Comparison of ENCODE assay signal across 31 cellular contexts in the genomic region with DNA sequence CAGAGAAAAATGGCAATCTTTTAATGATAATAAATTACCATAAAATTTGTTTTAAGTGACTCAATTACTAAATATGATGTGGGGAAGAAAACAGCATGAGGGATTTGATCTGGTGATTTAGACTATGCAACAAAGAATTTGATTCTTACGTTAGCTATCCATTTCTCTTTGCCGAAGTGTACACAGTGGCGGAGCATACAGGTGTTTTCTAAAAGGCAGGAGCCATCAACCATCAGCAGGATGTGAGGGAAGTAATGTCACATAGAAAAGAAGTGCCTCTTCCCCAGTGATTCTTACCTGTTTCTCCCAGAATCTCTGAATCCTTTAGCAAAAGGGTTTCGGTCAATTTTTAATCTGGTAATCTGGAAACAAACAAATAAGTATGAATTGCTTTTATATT.
"Had no signal": no experiment of that assay in that cellular context is flagged by ENCODE, and none has a peak within 500 bp of the region (broad histone marks: within the 10 kb centered on the region; RNA-seq: fewer than 3 reads in every experiment).

No MANE protein-coding gene starts in this region.

- H3K4me1 Mint-ChIP-seq: endodermal cell; immature natural killer cell; naive thymus-derived CD4-positive, alpha-beta T cell; nephron; neural progenitor cell; stimulated activated naive CD8-positive, alpha-beta T cell treated with anti-CD3 and anti-CD28 coated beads, Interleukin-15, amount 100 ng/mL, for 72 hours had no signal

- H3K36me3 Mint-ChIP-seq: immature natural killer cell; naive thymus-derived CD4-positive, alpha-beta T cell; neural progenitor cell had no signal

- H3K27ac Mint-ChIP-seq: endodermal cell; immature natural killer cell; naive thymus-derived CD4-positive, alpha-beta T cell; nephron; neural progenitor cell; progenitor cell of endocrine pancreas; stimulated activated naive CD8-positive, alpha-beta T cell treated with anti-CD3 and anti-CD28 coated beads, Interleukin-15, amount 100 ng/mL, for 72 hours had no signal

- H2AFZ ChIP-seq: neural progenitor cell, parathyroid adenoma had no signal

- H3K79me2 ChIP-seq: parathyroid adenoma had no signal

- ATAC-seq: esophagus mucosa; gastrocnemius medialis; naive thymus-derived CD4-positive, alpha-beta T cell; sciatic nerve; stimulated activated naive CD8-positive, alpha-beta T cell treated with anti-CD3 and anti-CD28 coated beads, Interleukin-15, amount 100 ng/mL, for 72 hours had no signal

- H3K27me3 ChIP-seq: gastrocnemius medialis, neural progenitor cell, suprapubic skin, transverse colon, upper lobe of right lung, uterus had no signal

- H3K9me3 ChIP-seq: gastrocnemius medialis, suprapubic skin, transverse colon, upper lobe of right lung, uterus had no signal

- H3K4me2 ChIP-seq: neural progenitor cell, smooth muscle cell had no signal

- H3K36me3 ChIP-seq: neural progenitor cell, suprapubic skin, transverse colon, upper lobe of right lung, uterus had no signal

- H3K9ac ChIP-seq: neural progenitor cell, parathyroid adenoma had no signal

- H3K4me1 ChIP-seq: gastrocnemius medialis, neural progenitor cell, parathyroid adenoma, suprapubic skin, transverse colon, upper lobe of right lung, uterus had no signal

- DNase-seq: effector CD8-positive, alpha-beta T cell; endodermal cell; foreskin fibroblast; gastrocnemius medialis; head of caudate nucleus; hippocampal formation; immature natural killer cell; islet precursor cell; mammary epithelial cell; mesendoderm; midbrain; naive thymus-derived CD4-positive, alpha-beta T cell; stimulated activated CD4-positive, alpha-beta T cell treated with anti-CD3 and anti-CD28 coated beads, Interleukin-12 subunit alpha, Interleukin-12 subunit beta, amount 100 ng/mL, for 4 hours; stimulated activated CD4-positive, alpha-beta T cell treated with anti-CD3 and anti-CD28 coated beads, Interleukin-1b, Interleukin-23, amount 100 ng/mL, for 48 hours; stimulated activated CD4-positive, alpha-beta T cell treated with anti-CD3 and anti-CD28 coated beads, Interleukin-4, amount 100 ng/mL, for 1 hour; stimulated activated CD8-positive, alpha-beta memory T cell treated with anti-CD3 and anti-CD28 coated beads, Interleukin-4, amount 100 ng/mL, for 48 hours; stimulated activated naive CD4-positive, alpha-beta T cell; stimulated activated naive CD8-positive, alpha-beta T cell treated with anti-CD3 and anti-CD28 coated beads, Interleukin-15, amount 100 ng/mL, for 72 hours; transverse colon; upper lobe of right lung; uterus had no signal

- FAIRE-seq: colon had no signal

- H3K4me3 ChIP-seq: gastrocnemius medialis, neural progenitor cell, smooth muscle cell, suprapubic skin, transverse colon, upper lobe of right lung, uterus had no signal

- H3K27ac ChIP-seq: epithelial cell of prostate, gastrocnemius medialis, neural progenitor cell, parathyroid adenoma, suprapubic skin, transverse colon, upper lobe of right lung, uterus had no signal

- H3K4me3 Mint-ChIP-seq: endodermal cell; immature natural killer cell; naive thymus-derived CD4-positive, alpha-beta T cell; nephron; neural progenitor cell; stimulated activated naive CD8-positive, alpha-beta T cell treated with anti-CD3 and anti-CD28 coated beads, Interleukin-15, amount 100 ng/mL, for 72 hours had no signal

- H3K9me3 Mint-ChIP-seq: endodermal cell, nephron, neural progenitor cell had no signal
